Comparison of ENCODE assay signal across 8 cellular contexts in genomic region chr19:10864538-10864899, GRCh38. TPM values are rescaled to one million over a fixed set of nuclear protein-coding genes. Genes with fewer than 3 reads are reported as not detected.
DNase-seq lines count a peak whose midpoint lies in the region; ATAC-seq and TF ChIP-seq lines count a peak whose summit lies in the region.

No MANE protein-coding gene starts in this region.

- no peaks in the 10 kb centered on the region for H3K9me3 Mint-ChIP-seq in nephron
- H3K9me3 Mint-ChIP-seq in stimulated activated memory B cell treated with anti-CD40 and anti-IgM and Interleukin-4, amounts not matched to agents 10 μg/mL and 1 μg/mL and 100 μg/mL, for 72 hours = no peaks in the 10 kb centered on the region

- H3K27ac Mint-ChIP-seq in nephron = peak overlapping the region; percentile 16 to 66 (median 31)
- H3K27ac Mint-ChIP-seq in stimulated activated memory B cell treated with anti-CD40 and anti-IgM and Interleukin-4, amounts not matched to agents 10 μg/mL and 1 μg/mL and 100 μg/mL, for 72 hours = peak overlapping the region; percentile 12

- peak; percentile 69 for ATAC-seq in stimulated activated memory B cell treated with anti-CD40 and anti-IgM and Interleukin-4, amounts not matched to agents 10 μg/mL and 1 μg/mL and 100 μg/mL, for 72 hours
- ATAC-seq in GM21528 (IDR thresholded peaks at IDR 0.05; ENCODE audit: low FRiP score, unreplicated experiment) = no peak

- in situ Hi-C loops in KBM-7 (cut with MboI; ENCODE audit: low pct_unique_long_range_greater_than_20kb, low sequenced_read_pairs) = no loop called here

- peak; percentile 80 for DNase-seq in DMS53 (lab: John Stamatoyannopoulos, UW)
- DNase-seq in KBM-7 = peak; percentile 83
- DNase-seq in OCI-M1 (lab: John Stamatoyannopoulos, UW) = peak; percentile 98
- DNase-seq in activated T-cell treated with anti-CD3 and anti-CD28 coated beads for 4 hours = peak; percentile 70
- no peak for DNase-seq in esophagus squamous epithelium (lab: John Stamatoyannopoulos, UW)

- peaks cover 13% of the 10 kb centered on the region for H3K4me1 Mint-ChIP-seq in nephron
- H3K4me1 Mint-ChIP-seq in stimulated activated memory B cell treated with anti-CD40 and anti-IgM and Interleukin-4, amounts not matched to agents 10 μg/mL and 1 μg/mL and 100 μg/mL, for 72 hours = peaks cover 34% of the 10 kb centered on the region

- TF ChIP-seq POLR2A in esophagus squamous epithelium (IDR thresholded peaks at IDR 0.05) = no peak

- peak overlapping the region in 2 of 4 donors; percentile 10 to 33 for H3K4me3 ChIP-seq in esophagus squamous epithelium

- no peaks in the 10 kb centered on the region for H3K27me3 Mint-ChIP-seq in nephron (ENCODE audit: low read depth)
- H3K27me3 Mint-ChIP-seq in stimulated activated memory B cell treated with anti-CD40 and anti-IgM and Interleukin-4, amounts not matched to agents 10 μg/mL and 1 μg/mL and 100 μg/mL, for 72 hours = no peaks in the 10 kb centered on the region

- TF ChIP-seq CTCF in esophagus squamous epithelium (IDR thresholded peaks at IDR 0.05) (peak; percentile 78 to 90 (median 86)), nephron (IDR thresholded peaks at IDR 0.05; ENCODE audit: unreplicated experiment in 3 of 3) (peak; percentile 84 to 92 (median 88))

- intact Hi-C loops in esophagus squamous epithelium (cut with DNase I) = loop anchor here (5.0 kb wide), 1 partner anchor 147 kb away; the partner anchor contains the start of gene DNM2

- 9 to 15% methylated on average over 6 of the region's 6 CpGs for WGBS in esophagus squamous epithelium, 2 donors

- H3K4me3 Mint-ChIP-seq in nephron = no peak overlapping the region
- no peak overlapping the region for H3K4me3 Mint-ChIP-seq in stimulated activated memory B cell treated with anti-CD40 and anti-IgM and Interleukin-4, amounts not matched to agents 10 μg/mL and 1 μg/mL and 100 μg/mL, for 72 hours

- no peaks in the 10 kb centered on the region for H3K36me3 ChIP-seq in esophagus squamous epithelium

- H3K27ac ChIP-seq in esophagus squamous epithelium = peak overlapping the region in 3 of 4 donors; percentile 20 to 73 (median 33)

- H3K4me1 ChIP-seq in esophagus squamous epithelium = peaks cover 0 to 20% (median 8%) of the 10 kb centered on the region in 3 donors

- H3K27me3 ChIP-seq in esophagus squamous epithelium = no peaks in the 10 kb centered on the region

- H3K36me3 Mint-ChIP-seq in nephron (ENCODE audit: low read depth) = no peaks in the 10 kb centered on the region
- no peaks in the 10 kb centered on the region for H3K36me3 Mint-ChIP-seq in stimulated activated memory B cell treated with anti-CD40 and anti-IgM and Interleukin-4, amounts not matched to agents 10 μg/mL and 1 μg/mL and 100 μg/mL, for 72 hours

- H3K9me3 ChIP-seq in esophagus squamous epithelium = no peaks in the 10 kb centered on the region

RNA-seq across cellular contexts. Expression of gene CARM1, which starts 6.8 kb away (rescaled TPM):
- total RNA-seq in esophagus squamous epithelium = 10 to 100 TPM; 21.4 to 35.4 (median 28.5) TPM

RNA-seq across cellular contexts. Expression of gene C19orf38, which starts 16.3 kb away (rescaled TPM):
- 1 to 10 TPM in 1 of 4 donors, under 1 TPM in 1, not detected in 2; 0.38 to 1.3 TPM for total RNA-seq in esophagus squamous epithelium

RNA-seq across cellular contexts. Expression of gene TMED1, which starts 28.5 kb away (rescaled TPM):
- 10 to 100 TPM; 14.7 to 30.3 (median 24.1) TPM for total RNA-seq in esophagus squamous epithelium
